21 cellular contexts compared by ENCODE assay signal in the genomic region with DNA sequence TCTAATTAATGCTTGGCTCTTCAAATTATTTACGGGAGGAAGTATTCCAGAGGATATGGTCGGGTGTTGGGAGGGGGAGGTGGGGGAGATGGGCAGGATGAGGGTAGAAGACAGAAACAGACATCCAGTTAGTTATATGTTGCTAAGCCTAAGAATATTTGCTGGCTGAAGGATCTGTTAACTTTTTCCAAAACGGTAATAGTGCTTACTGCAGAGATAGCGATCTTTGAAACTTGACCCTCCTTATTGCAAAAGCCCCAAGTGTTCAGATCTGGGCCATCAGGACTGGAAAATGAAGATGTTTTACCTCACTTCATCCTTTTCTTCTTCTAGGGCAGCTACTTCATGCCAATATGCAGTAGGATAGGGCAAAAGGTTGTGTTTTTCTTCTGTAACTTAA. TPM values are rescaled to one million over a fixed set of nuclear protein-coding genes. Genes with fewer than 3 reads are reported as not detected.
DNase-seq lines count a peak whose midpoint lies in the region; ATAC-seq and TF ChIP-seq lines count a peak whose summit lies in the region.
"Had no signal": no experiment of that assay in that cellular context is flagged by ENCODE, and none has a peak within 500 bp of the region (broad histone marks: within the 10 kb centered on the region; RNA-seq: fewer than 3 reads in every experiment).

No MANE protein-coding gene starts in this region.

- TF ChIP-seq CTCF in choroid plexus epithelial cell (conservative IDR thresholded peaks at IDR 0.05; ENCODE audit: low read depth, low read length) (no peak), nephron (IDR thresholded peaks at IDR 0.05; ENCODE audit: unreplicated experiment in 3 of 3) (no peak), heart right ventricle (IDR thresholded peaks at IDR 0.05) (no peak)

- H3K36me3 Mint-ChIP-seq in nephron (ENCODE audit: low read depth) = no peaks in the 10 kb centered on the region
- H3K36me3 Mint-ChIP-seq: stimulated activated memory B cell treated with anti-CD40 and anti-IgM and Interleukin-4, amounts not matched to agents 10 μg/mL and 1 μg/mL and 100 μg/mL, for 72 hours had no signal

- no peaks in the 10 kb centered on the region for H3K9me3 Mint-ChIP-seq in nephron
- H3K9me3 Mint-ChIP-seq: effector memory CD8-positive, alpha-beta T cell; stimulated activated memory B cell treated with anti-CD40 and anti-IgM and Interleukin-4, amounts not matched to agents 10 μg/mL and 1 μg/mL and 100 μg/mL, for 72 hours; T-helper 1 cell treated with Interleukin-12 subunit alpha and Interleukin-12 subunit beta and Interleukin-4 antibody, amounts not matched to agents 30 μg/mL and 1 μg/mL, for 36 hours had no signal

- H3K27ac ChIP-seq in heart right ventricle (no peak overlapping the region), aorta (ENCODE audit: low read depth in 1 of 2, low read length in 2 of 2) (no peak overlapping the region)
- H3K27ac ChIP-seq: cardiac muscle cell, neutrophil, upper lobe of right lung had no signal

- DNase-seq in DMS 273 treated with DMSO at 0.1 percent for 48 hours (lab: John Stamatoyannopoulos, UW) (peak; percentile 33), OCI-M1 (lab: John Stamatoyannopoulos, UW) (peak; percentile 52), choroid plexus epithelial cell (ENCODE audit: low read depth) (peak; percentile 88), heart right ventricle (no peak), aorta (no peak), cerebellum (ENCODE audit: low spot score) (no peak)
- DNase-seq: activated CD4-positive, alpha-beta T cell treated with anti-CD3 and anti-CD28 coated beads for 36 hours; activated naive CD4-positive, alpha-beta T cell treated with anti-CD3 and anti-CD28 coated beads, Interleukin-2, amount 50 U/mL, for 16 hours; effector memory CD8-positive, alpha-beta T cell; H7; mesendoderm; NCI-H1436; small intestine; upper lobe of right lung had no signal

- peaks cover 63% of the 10 kb centered on the region for H3K4me1 Mint-ChIP-seq in nephron

- H3K4me3 ChIP-seq in choroid plexus epithelial cell (ENCODE audit: low read depth, low read length) (no peak overlapping the region), heart right ventricle (no peak overlapping the region), aorta (ENCODE audit: low read length in 2 of 2) (no peak overlapping the region)
- H3K4me3 ChIP-seq: cardiac muscle cell, upper lobe of right lung had no signal

- 57 to 63% methylated on average over 4 of the region's 4 CpGs for WGBS in heart right ventricle, 2 donors
- WGBS in aorta, 2 donors = 60 to 61% methylated on average over 4 of the region's 4 CpGs

- no peak for ATAC-seq in heart right ventricle
- ATAC-seq in HG02840 (IDR thresholded peaks at IDR 0.05; ENCODE audit: low FRiP score, unreplicated experiment) = no peak
- no peak for ATAC-seq in aorta (ENCODE audit: low FRiP score)
- ATAC-seq: activated CD4-positive, alpha-beta T cell treated with anti-CD3 and anti-CD28 coated beads for 36 hours; effector memory CD8-positive, alpha-beta T cell; stimulated activated memory B cell treated with anti-CD40 and anti-IgM and Interleukin-4, amounts not matched to agents 10 μg/mL and 1 μg/mL and 100 μg/mL, for 72 hours; upper lobe of right lung had no signal

- H3K27ac Mint-ChIP-seq in nephron = peak overlapping the region; percentile 72 to 94 (median 92)
- H3K27ac Mint-ChIP-seq: activated CD4-positive, alpha-beta T cell treated with anti-CD3 and anti-CD28 coated beads for 36 hours; B cell; effector memory CD8-positive, alpha-beta T cell; stimulated activated memory B cell treated with anti-CD40 and anti-IgM and Interleukin-4, amounts not matched to agents 10 μg/mL and 1 μg/mL and 100 μg/mL, for 72 hours; T-helper 1 cell treated with Interleukin-12 subunit alpha and Interleukin-12 subunit beta and Interleukin-4 antibody, amounts not matched to agents 30 μg/mL and 1 μg/mL, for 36 hours had no signal

- H3K9me3 ChIP-seq in heart right ventricle (no peaks in the 10 kb centered on the region), aorta (ENCODE audit: control insufficient read depth, low read length) (no peaks in the 10 kb centered on the region)
- H3K9me3 ChIP-seq: neutrophil, upper lobe of right lung had no signal

- intact Hi-C loops in heart right ventricle (cut with DNase I) = no loop called here
- intact Hi-C loops in aorta (cut with DNase I) = no loop called here

- H3K36me3 ChIP-seq in heart right ventricle (no peaks in the 10 kb centered on the region), aorta (ENCODE audit: control insufficient read depth in 1 of 2, insufficient read depth in 2 of 2, low read length in 1 of 2) (no peaks in the 10 kb centered on the region)
- H3K36me3 ChIP-seq: cardiac muscle cell, neutrophil, upper lobe of right lung had no signal

- no peaks in the 10 kb centered on the region for H3K27me3 Mint-ChIP-seq in nephron (ENCODE audit: low read depth)

- H3K4me1 ChIP-seq in heart right ventricle (peaks cover 3 to 42% (median 9%) of the 10 kb centered on the region in 9 donors), aorta (ENCODE audit: control insufficient read depth in 1 of 2, insufficient read depth in 2 of 2, low read length in 2 of 2) (no peaks in the 10 kb centered on the region)

- H3K4me3 Mint-ChIP-seq in nephron = peak overlapping the region in 1 of 3 experiments; percentile 24
- H3K4me3 Mint-ChIP-seq: activated CD4-positive, alpha-beta T cell treated with anti-CD3 and anti-CD28 coated beads for 36 hours; B cell; effector memory CD8-positive, alpha-beta T cell; stimulated activated memory B cell treated with anti-CD40 and anti-IgM and Interleukin-4, amounts not matched to agents 10 μg/mL and 1 μg/mL and 100 μg/mL, for 72 hours; T-helper 1 cell treated with Interleukin-12 subunit alpha and Interleukin-12 subunit beta and Interleukin-4 antibody, amounts not matched to agents 30 μg/mL and 1 μg/mL, for 36 hours had no signal

- H3K27me3 ChIP-seq in heart right ventricle (no peaks in the 10 kb centered on the region), aorta (ENCODE audit: control insufficient read depth in 1 of 2, insufficient read depth in 2 of 2, low read length in 1 of 2) (no peaks in the 10 kb centered on the region)
- H3K27me3 ChIP-seq: cardiac muscle cell, upper lobe of right lung had no signal

RNA-seq across cellular contexts. Expression of a gene that starts 27.0 kb away (rescaled TPM):
- total RNA-seq in heart right ventricle (10 to 100 TPM in 6 of 10 donors, 1 to 10 TPM in 4; 6.7 to 20.8 (median 11.4) TPM), aorta (10 to 100 TPM in 1 of 2 donors, 1 to 10 TPM in 1; 9.4 to 13.9 TPM), cerebellum (57.8 TPM)
- polyA plus RNA-seq in heart right ventricle (1 to 10 TPM; 6.4 to 9.7 TPM), aorta (10 to 100 TPM in 1 of 2 donors, 1 to 10 TPM in 1; 3.3 to 12.8 TPM)

Comparison
In these comparisons a context has a peak if more than half of its experiments do, and no peak if none do; other contexts are left out.
1. DNase-seq: peak in DMS 273 treated with DMSO at 0.1 percent for 48 hours (single experiment), OCI-M1 (single experiment) and choroid plexus epithelial cell (single experiment); none in heart right ventricle (0 of 2), aorta (0 of 2) and cerebellum (single experiment).